In genomic region chr3:9501226-9501625, GRCh38 we compare ENCODE assay signal across 18 cellular contexts. TPM values are rescaled to one million over a fixed set of nuclear protein-coding genes. Genes with fewer than 3 reads are reported as not detected.
DNase-seq lines count a peak whose midpoint lies in the region; ATAC-seq, FAIRE-seq and TF ChIP-seq lines count a peak whose summit lies in the region.
"Had no signal": no experiment of that assay in that cellular context is flagged by ENCODE, and none has a peak within 500 bp of the region (broad histone marks: within the 10 kb centered on the region; RNA-seq: fewer than 3 reads in every experiment).

No MANE protein-coding gene starts in this region.

- peak; percentile 7 for ATAC-seq in HepG2
- ATAC-seq in right lobe of liver: no peak

- BruUV-seq in HepG2 (replicated peaks; lab: Mats Ljungman, UMichigan): no TSS peak
- BruUV-seq in Caco-2 (replicated peaks; lab: Mats Ljungman, UMichigan): no TSS peak
- BruUV-seq in mammary epithelial cell (replicated peaks; lab: Mats Ljungman, UMichigan): no TSS peak

- CTCF ChIA-PET in HepG2 (lab: Yijun Ruan, JAX; ENCODE audit: low intra/inter-chr PET ratio, low total read pairs): no interaction called here
- CTCF ChIA-PET in Caco-2 (lab: Charles Lee): interaction anchor here (0.6 kb wide), 1 partner anchor 211 kb away, joined by 3 read pairs; no protein-coding TSS in a partner anchor
- CTCF ChIA-PET in mammary epithelial cell (lab: Charles Lee; ENCODE audit: low non-redundant PET): no interaction called here

- H3K9me3 Mint-ChIP-seq in neural crest cell (no peaks in the 10 kb centered on the region), Caco-2 (ENCODE audit: unreplicated experiment) (no peaks in the 10 kb centered on the region)
- H3K9me3 Mint-ChIP-seq: CD4-positive, CD25-positive, alpha-beta regulatory T cell; H9 had no signal

- no peak for TF ChIP-seq POLR2A in HepG2 (IDR thresholded peaks at IDR 0.05; ENCODE audit: insufficient read depth in 1 of 2, low read depth in 2 of 2, low read length in 2 of 2)
- no peak for TF ChIP-seq POLR2A in right lobe of liver (IDR thresholded peaks at IDR 0.05)
- no peak for TF ChIP-seq POLR2A in adrenal gland (IDR thresholded peaks at IDR 0.05)

- H3K4me1 Mint-ChIP-seq in neural crest cell: peaks cover 10% of the 10 kb centered on the region
- no peaks in the 10 kb centered on the region for H3K4me1 Mint-ChIP-seq in Caco-2 (ENCODE audit: low read depth, unreplicated experiment)

- intact Hi-C loops in HepG2 (cut with micrococcal nuclease; ENCODE audit: unreplicated experiment) (loop anchor here (1.0 kb wide), 1 partner anchor 148 kb away; no protein-coding TSS in a partner anchor), right lobe of liver (cut with DNase I) (no loop called here), adrenal gland (cut with DNase I) (loop anchor here (10.0 kb wide), 2 partner anchors 184 to 224 kb away; no protein-coding TSS in a partner anchor), Caco-2 (cut with micrococcal nuclease; ENCODE audit: unreplicated experiment) (loop anchor here (5.0 to 10.0 kb wide), 2 partner anchors 171 to 204 kb away; partner anchors contain the start of gene CPNE9), mammary epithelial cell (cut with micrococcal nuclease) (loop anchor here (5.0 to 10.0 kb wide), 4 partner anchors 146 to 821 kb away; partner anchors contain the start of genes MTMR14, RPUSD3 and SEC13)

- H3K27me3 ChIP-seq in HepG2 (ENCODE audit: control insufficient read depth in 1 of 2, insufficient read depth in 2 of 2, low read length in 2 of 2): peaks cover 2 to 26% of the 10 kb centered on the region in 2 experiments; a peak in 3 of 5 replicates
- H3K27me3 ChIP-seq in right lobe of liver: no peaks in the 10 kb centered on the region
- no peaks in the 10 kb centered on the region for H3K27me3 ChIP-seq in adrenal gland
- no peaks in the 10 kb centered on the region for H3K27me3 ChIP-seq in Caco-2 (replicated peaks; ENCODE audit: control insufficient read depth, insufficient read depth, low read length)
- no peaks in the 10 kb centered on the region for H3K27me3 ChIP-seq in mammary epithelial cell (ENCODE audit: insufficient read depth, low read length)

- H4K20me1 ChIP-seq in HepG2 (ENCODE audit: insufficient read depth, low read length) (no peaks in the 10 kb centered on the region), mammary epithelial cell (ENCODE audit: insufficient read depth, low read length) (no peaks in the 10 kb centered on the region)

- dilution Hi-C loops in mammary epithelial cell (cut with HindIII; ENCODE audit: low sequenced_read_pairs): no loop called here

- no peak for TF ChIP-seq RAD21 in HepG2 (CRISPR knock-in tag; IDR thresholded peaks at IDR 0.05)

- in situ Hi-C loops in HepG2 (cut with HindIII; ENCODE audit: extremely low pct_ligation_motif_present, low pct_unique_long_range_greater_than_20kb) (loop anchor here (5.0 kb wide), 1 partner anchor 226 kb away; no protein-coding TSS in a partner anchor), mammary epithelial cell (cut with MboI; ENCODE audit: low sequenced_read_pairs in 2 of 2) (no loop called here)

- H2AFZ ChIP-seq in HepG2 (ENCODE audit: low read length): no peak overlapping the region
- no peak overlapping the region for H2AFZ ChIP-seq in mammary epithelial cell (ENCODE audit: low read depth, low read length)

- H3K4me3 Mint-ChIP-seq in neural crest cell: peak overlapping the region; percentile 19
- H3K4me3 Mint-ChIP-seq in Caco-2 (ENCODE audit: unreplicated experiment): no peak overlapping the region
- H3K4me3 Mint-ChIP-seq: CD4-positive, CD25-positive, alpha-beta regulatory T cell had no signal

- H3K9ac ChIP-seq in HepG2 (ENCODE audit: insufficient read depth, low read depth, low read length) (no peak overlapping the region), mammary epithelial cell (ENCODE audit: insufficient read depth, low read length) (no peak overlapping the region)

- FAIRE-seq in HepG2 (lab: Jason Lieb, UNC): no peak
- FAIRE-seq: G401.6 had no signal

- H3K36me3 Mint-ChIP-seq in neural crest cell (ENCODE audit: low read depth) (no peaks in the 10 kb centered on the region), Caco-2 (ENCODE audit: insufficient read depth, unreplicated experiment) (no peaks in the 10 kb centered on the region)

- H3K27ac ChIP-seq in HepG2 (ENCODE audit: extremely low read length, insufficient read depth, low read length) (no peak overlapping the region), right lobe of liver (no peak overlapping the region), adrenal gland (peak overlapping the region in 1 of 5 donors; percentile 40), mammary epithelial cell (ENCODE audit: insufficient read depth, low read depth, low read length) (no peak overlapping the region)
- H3K27ac ChIP-seq: 22Rv1 had no signal

- no peaks in the 10 kb centered on the region for H3K36me3 ChIP-seq in HepG2 (replicated peaks in 1 of 2; ENCODE audit: control insufficient read depth in 1 of 2, insufficient read depth in 2 of 2, low read length in 2 of 2)
- no peaks in the 10 kb centered on the region for H3K36me3 ChIP-seq in right lobe of liver
- no peaks in the 10 kb centered on the region for H3K36me3 ChIP-seq in adrenal gland (replicated peaks in 1 of 2)
- no peaks in the 10 kb centered on the region for H3K36me3 ChIP-seq in Caco-2 (ENCODE audit: control insufficient read depth, insufficient read depth, low read length)
- no peaks in the 10 kb centered on the region for H3K36me3 ChIP-seq in mammary epithelial cell (ENCODE audit: insufficient read depth, low read length)

- DNase-seq in HepG2 (ENCODE audit: low spot score) (no peak), right lobe of liver (no peak), adrenal gland (peak; percentile 39 to 77 (median 71)), neural crest cell (ENCODE audit: low read depth, low spot score) (no peak), middle frontal gyrus (ENCODE audit: extremely low spot score, low spot score) (no peak), Caco-2 (no peak), mammary epithelial cell (no peak), SK-N-DZ (ENCODE audit: low spot score) (no peak)
- DNase-seq: DMS79, GOT3 had no signal

- H3K4me2 ChIP-seq in HepG2 (ENCODE audit: low read depth, low read length): no peak overlapping the region
- H3K4me2 ChIP-seq in mammary epithelial cell (ENCODE audit: insufficient read depth, low read depth, low read length): no peak overlapping the region

- TF ChIP-seq EP300 in HepG2 (IDR thresholded peaks at IDR 0.05; ENCODE audit: low read depth in 2 of 2, low read length in 2 of 2): no peak
- no peak for TF ChIP-seq EP300 in HepG2 (CRISPR knock-in tag; IDR thresholded peaks at IDR 0.05; ENCODE audit: borderline replicate concordance)

- H3K4me3 ChIP-seq in HepG2 (replicated peaks in 1 of 3; ENCODE audit: insufficient read depth in 1 of 3, low read depth in 2 of 3, low read length in 3 of 3): no peak overlapping the region
- no peak overlapping the region for H3K4me3 ChIP-seq in right lobe of liver
- no peak overlapping the region for H3K4me3 ChIP-seq in adrenal gland
- H3K4me3 ChIP-seq in Caco-2 (ENCODE audit: low read depth, low read length): no peak overlapping the region
- no peak overlapping the region for H3K4me3 ChIP-seq in mammary epithelial cell (replicated peaks in 1 of 3; ENCODE audit: insufficient read depth in 1 of 3, low read depth in 2 of 3, low read length in 3 of 3)

- peaks cover 8% of the 10 kb centered on the region for H3K4me1 ChIP-seq in HepG2 (ENCODE audit: insufficient read depth, low read length)
- no peaks in the 10 kb centered on the region for H3K4me1 ChIP-seq in right lobe of liver
- peaks cover 0 to 10% of the 10 kb centered on the region in 2 donors for H3K4me1 ChIP-seq in adrenal gland (replicated peaks in 1 of 2)
- H3K4me1 ChIP-seq in Caco-2: no peaks in the 10 kb centered on the region
- H3K4me1 ChIP-seq in mammary epithelial cell (ENCODE audit: insufficient read depth, low read length): peaks cover 34% of the 10 kb centered on the region

- H3K27me3 Mint-ChIP-seq in neural crest cell (ENCODE audit: low read depth): peaks cover 42% of the 10 kb centered on the region
- peaks cover 5% of the 10 kb centered on the region for H3K27me3 Mint-ChIP-seq in Caco-2 (ENCODE audit: insufficient read depth, unreplicated experiment)

- no peaks in the 10 kb centered on the region for H3K9me3 ChIP-seq in HepG2 (ENCODE audit: low read length)
- H3K9me3 ChIP-seq in right lobe of liver: no peaks in the 10 kb centered on the region
- H3K9me3 ChIP-seq in adrenal gland (replicated peaks in 1 of 3): no peaks in the 10 kb centered on the region
- no peaks in the 10 kb centered on the region for H3K9me3 ChIP-seq in Caco-2
- H3K9me3 ChIP-seq in mammary epithelial cell (replicated peaks; ENCODE audit: insufficient read depth, low read length): no peaks in the 10 kb centered on the region

- H3K79me2 ChIP-seq in HepG2 (ENCODE audit: insufficient read depth, low read length) (no peaks in the 10 kb centered on the region), mammary epithelial cell (ENCODE audit: insufficient read depth, low read length) (no peaks in the 10 kb centered on the region)

- WGBS in HepG2 (ENCODE audit: low lambda C conversion rate): 11% methylated on average over 6 of the region's 6 CpGs
- WGBS in right lobe of liver (ENCODE audit: insufficient coverage, low coverage, low lambda C conversion rate, missing lambda C conversion rate): 60% methylated on average over 2 of the region's 6 CpGs
- WGBS in adrenal gland, 4 donors: 27 to 45% (median 33%) methylated on average over 4 to 6 of the region's 6 CpGs
- 96% methylated on average over 5 of the region's 6 CpGs for WGBS in mammary epithelial cell (ENCODE audit: low coverage, missing lambda C conversion rate)

- H3K27ac Mint-ChIP-seq in neural crest cell (ENCODE audit: unreplicated experiment): no peak overlapping the region
- no peak overlapping the region for H3K27ac Mint-ChIP-seq in Caco-2 (ENCODE audit: unreplicated experiment)
- H3K27ac Mint-ChIP-seq: CD4-positive, CD25-positive, alpha-beta regulatory T cell; H9 had no signal

- POLR2A ChIA-PET in HepG2 (lab: Yijun Ruan, JAX) (no interaction called here), Caco-2 (lab: Charles Lee) (no interaction called here)

- TF ChIP-seq CTCF in HepG2 (CRISPR knock-in tag; IDR thresholded peaks at IDR 0.05) (no peak), right lobe of liver (IDR thresholded peaks at IDR 0.05) (no peak), adrenal gland (IDR thresholded peaks at IDR 0.05) (no peak), neural crest cell (conservative IDR thresholded peaks at IDR 0.05) (no peak), Caco-2 (IDR thresholded peaks at IDR 0.05; ENCODE audit: insufficient read depth in 1 of 2, low read depth in 1 of 2, low read length in 1 of 2, severe bottlenecking in 1 of 2, unreplicated experiment in 1 of 2) (no peak), mammary epithelial cell (conservative IDR thresholded peaks at IDR 0.05 in 1 of 2, IDR thresholded peaks at IDR 0.05 in 1 of 2; ENCODE audit: extremely low read depth in 1 of 2, insufficient read depth in 1 of 2, low read depth in 1 of 2, low read length in 2 of 2) (no peak)

RNA-seq across cellular contexts. Expression of gene LHFPL4, which starts 52.4 kb away (rescaled TPM):
- 0.02 TPM in 1 of 2 replicates, not detected in the other for total RNA-seq in HepG2 (2016; rRNA removed; fragmentation: Illumina TruSeq; extraction: Trizol)
- total RNA-seq in HepG2 (2016; cell fraction: cytosol; rRNA removed; fragmentation: Illumina TruSeq; extraction: Trizol; ENCODE audit: low read depth): not detected in 2 replicates
- 0.04 TPM in 1 of 2 replicates, not detected in the other for total RNA-seq in HepG2 (2016; cell fraction: insoluble cytoplasmic fraction; rRNA removed; fragmentation: Illumina TruSeq; extraction: Trizol)
- total RNA-seq in HepG2 (2016; cell fraction: membrane; rRNA removed; fragmentation: Illumina TruSeq; extraction: Trizol): 0.03 TPM in 1 of 2 replicates, not detected in the other
- not detected in 2 replicates for total RNA-seq in HepG2 (2016; cell fraction: nucleus; rRNA removed; fragmentation: Illumina TruSeq; extraction: Trizol)
- 0.03 and 0.05 TPM in 2 replicates for polyA plus RNA-seq in HepG2 (2011; rRNA removed)
- 0.03 TPM in 2 replicates for polyA plus RNA-seq in HepG2 (2011; cell fraction: cytosol; rRNA removed)
- 0.08 and 0.09 TPM in 2 replicates for polyA plus RNA-seq in HepG2 (2011; cell fraction: nucleus; rRNA removed)
- polyA plus RNA-seq in HepG2 (2012): 0.05 TPM in 2 replicates
- not detected in 2 replicates for polyA plus RNA-seq in HepG2 (2016; cell fraction: cytosol; fragmentation: Illumina TruSeq; extraction: Trizol; ENCODE audit: low read depth)
- polyA plus RNA-seq in HepG2 (2016; cell fraction: insoluble cytoplasmic fraction; fragmentation: Illumina TruSeq; extraction: Trizol; ENCODE audit: low read depth): not detected in 2 replicates
- polyA plus RNA-seq in HepG2 (2016; cell fraction: membrane; fragmentation: Illumina TruSeq; extraction: Trizol; ENCODE audit: low read depth): not detected in 2 replicates
- not detected in 2 replicates for polyA plus RNA-seq in HepG2 (2016; cell fraction: nucleus; fragmentation: Illumina TruSeq; extraction: Trizol; ENCODE audit: insufficient read depth, low read depth)
- polyA minus RNA-seq in HepG2 (2011; rRNA and poly(A)+ RNA removed; ENCODE audit: low replicate concordance): 0.04 TPM in 1 of 2 replicates, not detected in the other
- 0.10 TPM in 1 of 2 replicates, not detected in the other for polyA minus RNA-seq in HepG2 (2011; cell fraction: cytosol; rRNA and poly(A)+ RNA removed)
- 0.12 TPM in 1 of 2 replicates, not detected in the other for polyA minus RNA-seq in HepG2 (2011; cell fraction: nucleus; rRNA and poly(A)+ RNA removed)
- under 1 TPM in 1 of 6 experiments, not detected in 5; 0.07 TPM for total RNA-seq in right lobe of liver
- 1 to 10 TPM in 3 of 8 donors, under 1 TPM in 3, not detected in 2; 0.04 to 2.9 (median 0.88) TPM for total RNA-seq in adrenal gland
- polyA plus RNA-seq in adrenal gland: 1 to 10 TPM in 2 of 3 donors, under 1 TPM in 1; 0.67 to 3.5 (median 1.2) TPM
- 0.84 and 1.4 TPM in 2 replicates for total RNA-seq in neural crest cell
- total RNA-seq in Caco-2 (2022): not detected in 2 replicates
- total RNA-seq in mammary epithelial cell: not detected
- polyA plus RNA-seq in mammary epithelial cell: not detected
- polyA minus RNA-seq in mammary epithelial cell: not detected
- 19.2 and 24.0 TPM in 2 replicates for polyA plus RNA-seq in SK-N-DZ (2014; cell fraction: cytosol; rRNA removed)
- polyA plus RNA-seq in SK-N-DZ (2014; cell fraction: nucleus; rRNA removed): 14.1 and 34.7 TPM in 2 replicates
- total RNA-seq: A673; Calu3; CD4-positive, CD25-positive, alpha-beta regulatory T cell; HT1080 had no signal
- polyA plus RNA-seq: BJ had no signal

Comparison
In these comparisons a context has a peak if more than half of its experiments do, and no peak if none do; other contexts are left out.
1. intact Hi-C loops: an anchor here in HepG2 (1.0 kb wide), adrenal gland (10.0 kb wide), Caco-2 (5.0 to 10.0 kb wide) and mammary epithelial cell (5.0 to 10.0 kb wide); none called in right lobe of liver.
2. DNase-seq: peak in adrenal gland (7 of 7); none in HepG2 (single experiment), right lobe of liver (0 of 3), neural crest cell (single experiment), middle frontal gyrus (single experiment), Caco-2 (0 of 2), mammary epithelial cell (single experiment) and SK-N-DZ (single experiment).